In the genomic region with DNA sequence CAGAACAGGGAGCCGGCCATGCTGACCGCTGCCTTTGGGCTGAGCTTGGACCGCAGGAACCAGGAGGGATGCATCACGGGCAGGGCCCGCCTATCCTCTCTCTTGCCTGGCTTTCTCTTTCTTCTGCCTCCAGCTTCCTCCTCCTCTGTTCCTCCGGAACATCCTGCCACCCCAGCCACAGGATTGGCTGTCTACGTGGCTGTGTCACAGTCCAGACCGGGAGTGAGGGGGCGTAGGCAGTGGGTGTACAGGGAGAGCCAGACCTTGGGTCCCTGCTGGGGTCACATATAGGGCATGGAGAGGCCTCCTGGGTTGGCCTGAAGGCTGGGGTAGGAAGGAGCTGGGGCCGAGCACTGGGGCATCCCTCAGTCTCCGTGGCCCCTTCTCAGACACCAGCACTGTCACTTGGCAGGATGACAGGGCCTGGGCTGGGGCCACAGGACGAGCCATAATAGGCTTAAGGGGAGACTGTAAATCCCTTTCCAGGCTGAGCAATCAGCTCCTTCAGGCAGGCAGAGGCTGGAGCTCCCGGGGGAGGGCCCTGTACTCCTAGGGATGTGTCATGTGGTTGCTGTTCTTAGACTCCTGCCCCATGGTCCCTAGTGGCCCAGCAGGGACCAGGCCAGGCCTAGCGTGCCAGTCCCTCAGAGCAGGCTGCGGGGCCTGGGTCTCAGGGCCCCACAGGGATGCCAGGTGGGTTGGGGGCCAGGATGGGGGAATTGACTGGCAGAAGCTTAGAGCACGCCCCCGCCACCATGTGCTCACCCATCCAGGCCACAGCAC, we compare ENCODE assay signal across 1 cellular context.
TF ChIP-seq lines count a peak whose summit lies in the region.

No MANE protein-coding gene starts in this region.

TF ChIP-seq in SK-N-SH treated with all-trans-retinoic acid at 6 μM for 48 hours, 23 proteins besides CTCF, POLR2A, EP300 and RAD21 (continued from another document):
- TF ChIP-seq GLIS3 (CRISPR knock-in tag; IDR thresholded peaks at IDR 0.05) (no peak), ZFP3 (CRISPR knock-in tag; IDR thresholded peaks at IDR 0.05) (no peak), ZFP30 (CRISPR knock-in tag; IDR thresholded peaks at IDR 0.05) (no peak), ESRRG (CRISPR knock-in tag; IDR thresholded peaks at IDR 0.05) (no peak)
- TF ChIP-seq, protein P1, sequence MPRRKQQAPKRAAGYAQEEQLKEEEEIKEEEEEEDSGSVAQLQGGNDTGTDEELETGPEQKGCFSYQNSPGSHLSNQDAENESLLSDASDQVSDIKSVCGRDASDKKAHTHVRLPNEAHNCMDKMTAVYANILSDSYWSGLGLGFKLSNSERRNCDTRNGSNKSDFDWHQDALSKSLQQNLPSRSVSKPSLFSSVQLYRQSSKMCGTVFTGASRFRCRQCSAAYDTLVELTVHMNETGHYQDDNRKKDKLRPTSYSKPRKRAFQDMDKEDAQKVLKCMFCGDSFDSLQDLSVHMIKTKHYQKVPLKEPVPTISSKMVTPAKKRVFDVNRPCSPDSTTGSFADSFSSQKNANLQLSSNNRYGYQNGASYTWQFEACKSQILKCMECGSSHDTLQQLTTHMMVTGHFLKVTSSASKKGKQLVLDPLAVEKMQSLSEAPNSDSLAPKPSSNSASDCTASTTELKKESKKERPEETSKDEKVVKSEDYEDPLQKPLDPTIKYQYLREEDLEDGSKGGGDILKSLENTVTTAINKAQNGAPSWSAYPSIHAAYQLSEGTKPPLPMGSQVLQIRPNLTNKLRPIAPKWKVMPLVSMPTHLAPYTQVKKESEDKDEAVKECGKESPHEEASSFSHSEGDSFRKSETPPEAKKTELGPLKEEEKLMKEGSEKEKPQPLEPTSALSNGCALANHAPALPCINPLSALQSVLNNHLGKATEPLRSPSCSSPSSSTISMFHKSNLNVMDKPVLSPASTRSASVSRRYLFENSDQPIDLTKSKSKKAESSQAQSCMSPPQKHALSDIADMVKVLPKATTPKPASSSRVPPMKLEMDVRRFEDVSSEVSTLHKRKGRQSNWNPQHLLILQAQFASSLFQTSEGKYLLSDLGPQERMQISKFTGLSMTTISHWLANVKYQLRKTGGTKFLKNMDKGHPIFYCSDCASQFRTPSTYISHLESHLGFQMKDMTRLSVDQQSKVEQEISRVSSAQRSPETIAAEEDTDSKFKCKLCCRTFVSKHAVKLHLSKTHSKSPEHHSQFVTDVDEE (CRISPR knock-in tag; IDR thresholded peaks at IDR 0.05): no peak
